Comparison of ENCODE assay signal across 16 cellular contexts in genomic region chr15:81225161-81225671, GRCh38. TPM values are rescaled to one million over a fixed set of nuclear protein-coding genes. Genes with fewer than 3 reads are reported as not detected.
DNase-seq lines count a peak whose midpoint lies in the region; TF ChIP-seq lines count a peak whose summit lies in the region.
"Had no signal": no experiment of that assay in that cellular context is flagged by ENCODE, and none has a peak within 500 bp of the region (broad histone marks: within the 10 kb centered on the region; RNA-seq: fewer than 3 reads in every experiment).

No MANE protein-coding gene starts in this region.

- DNase-seq in DMS 273 (lab: John Stamatoyannopoulos, UW; ENCODE audit: unreplicated experiment) (peak; percentile 8), DMS 273 treated with DMSO at 0.1 percent for 48 hours (lab: John Stamatoyannopoulos, UW) (no peak), fibroblast of the aortic adventitia (ENCODE audit: low read depth) (peak; percentile 16), mucosa of gallbladder (ENCODE audit: low spot score) (peak; percentile 25), transverse colon (peak; percentile 25), KBM-7 (no peak), H9 (no peak), endothelial cell (ENCODE audit: low spot score) (no peak)
- DNase-seq: activated CD4-positive, alpha-beta T cell treated with anti-CD3 and anti-CD28 coated beads, Interleukin-2, amount 10 ng/mL, durations not matched to agents 7 days and 5 days; activated T-cell treated with anti-CD3 and anti-CD28 coated beads, Interleukin-2, amount 50 U/mL, for 4 hours; CD8-positive, alpha-beta memory T cell; NCI-H1105; NCI-H510A treated with DMSO at 0.1 percent for 48 hours; stimulated activated CD4-positive, alpha-beta T cell treated with anti-CD3 and anti-CD28 coated beads, Interleukin-2, amount 100 ng/mL, for 48 hours; T1000 had no signal

- H3K4me3 Mint-ChIP-seq in H9 (no peak overlapping the region), endothelial cell (ENCODE audit: unreplicated experiment) (no peak overlapping the region)
- H3K4me3 Mint-ChIP-seq: activated CD4-positive, alpha-beta T cell treated with anti-CD3 and anti-CD28 coated beads, Interleukin-2, amount 10 ng/mL, durations not matched to agents 7 days and 5 days; activated T-cell treated with anti-CD3 and anti-CD28 coated beads, Interleukin-2, amount 50 U/mL, for 4 hours; CD8-positive, alpha-beta memory T cell had no signal

- TF ChIP-seq EP300 in transverse colon (IDR thresholded peaks at IDR 0.05; ENCODE audit: low read depth) = no peak

- H3T11ph ChIP-seq in H9 (ENCODE audit: low read length) = no peak overlapping the region

- no peak overlapping the region for H3K9ac ChIP-seq in H9 (ENCODE audit: extremely low read depth, insufficient read length, low read length)

- no peaks in the 10 kb centered on the region for H4K20me1 ChIP-seq in H9 (ENCODE audit: control insufficient read depth, insufficient read depth, insufficient read length)

- H4K5ac ChIP-seq in H9 (ENCODE audit: insufficient read length, low read depth, low read length) = no peak overlapping the region

- no peak overlapping the region for H2AFZ ChIP-seq in H9 (ENCODE audit: low read length)

- H2BK12ac ChIP-seq in H9 (ENCODE audit: insufficient read length, low read depth, low read length) = no peak overlapping the region

- H3K27me3 Mint-ChIP-seq in H9 (ENCODE audit: low read depth) (peaks cover 4% of the 10 kb centered on the region), endothelial cell (ENCODE audit: unreplicated experiment) (peaks cover 9% of the 10 kb centered on the region)
- H3K27me3 Mint-ChIP-seq: activated CD4-positive, alpha-beta T cell treated with anti-CD3 and anti-CD28 coated beads, Interleukin-2, amount 10 ng/mL, durations not matched to agents 7 days and 5 days had no signal

- H3K9me3 ChIP-seq in transverse colon (no peaks in the 10 kb centered on the region), H9 (ENCODE audit: control insufficient read depth, low read depth, low read length) (no peaks in the 10 kb centered on the region)

- H2BK15ac ChIP-seq in H9 (ENCODE audit: low read depth, low read length) = no peak overlapping the region; the same call in 1 of the 2 replicates

- H3K27ac ChIP-seq in transverse colon = peak overlapping the region in 1 of 4 donors; percentile 25
- no peak overlapping the region for H3K27ac ChIP-seq in H9 (ENCODE audit: insufficient read length, low read depth, low read length)
- H3K27ac ChIP-seq: 22Rv1 had no signal

- H3K4me3 ChIP-seq in fibroblast of the aortic adventitia (ENCODE audit: low read depth, low read length) (no peak overlapping the region), transverse colon (no peak overlapping the region)

- no peak overlapping the region for H2BK20ac ChIP-seq in H9 (ENCODE audit: low read depth, low read length, poor library complexity, severe bottlenecking)

- H3K36me3 Mint-ChIP-seq in H9 (ENCODE audit: insufficient read depth in 1 of 3, low read depth in 3 of 3) = no peaks in the 10 kb centered on the region
- peaks cover 13% of the 10 kb centered on the region for H3K36me3 Mint-ChIP-seq in endothelial cell (ENCODE audit: low read depth, unreplicated experiment)
- H3K36me3 Mint-ChIP-seq: CD8-positive, alpha-beta memory T cell had no signal

- in situ Hi-C loops in transverse colon (cut with MboI; ENCODE audit: low pct_ligation_motif_present in 1 of 4, low pct_unique_long_range_greater_than_20kb in 1 of 4, low sequenced_read_pairs in 3 of 4) (no loop called here), KBM-7 (cut with MboI; ENCODE audit: low pct_unique_long_range_greater_than_20kb, low sequenced_read_pairs) (no loop called here)

- no peaks in the 10 kb centered on the region for H3K4me1 ChIP-seq in transverse colon
- no peaks in the 10 kb centered on the region for H3K4me1 ChIP-seq in H9 (ENCODE audit: insufficient read depth, low read length)

- H3K27me3 ChIP-seq in transverse colon (no peaks in the 10 kb centered on the region), H9 (ENCODE audit: insufficient read depth, low read length) (no peaks in the 10 kb centered on the region)

- H3K14ac ChIP-seq in H9 (ENCODE audit: insufficient read depth, low read length) = no peak overlapping the region

- 82% methylated on average over 10 of the region's 10 CpGs; no CpG with 5 or more reads in 1 of the 2 donors for WGBS in transverse colon (ENCODE audit: low coverage in 1 of 2), 2 donors
- no CpG with 5 or more reads among the region's 10 CpGs for WGBS in H9 (ENCODE audit: extremely low coverage, insufficient read length, low lambda C conversion rate)

- H3K18ac ChIP-seq in H9 (ENCODE audit: insufficient read length, low read depth, low read length) = no peak overlapping the region

- no peak overlapping the region for H3K4me2 ChIP-seq in H9 (ENCODE audit: insufficient read depth, insufficient read length, low read length)

- H3K23ac ChIP-seq in H9 (ENCODE audit: insufficient read length, low read depth, low read length) = no peak overlapping the region

- H3K56ac ChIP-seq in H9 (ENCODE audit: insufficient read length, low read depth, low read length) = no peak overlapping the region

- H3K4ac ChIP-seq in H9 (ENCODE audit: low read depth, low read length) = no peak overlapping the region

- TF ChIP-seq POLR2A in transverse colon (IDR thresholded peaks at IDR 0.05) = no peak

- no peak overlapping the region for H2BK5ac ChIP-seq in H9 (ENCODE audit: insufficient read length, low read length)

- no peaks in the 10 kb centered on the region for H3K79me2 ChIP-seq in H9 (ENCODE audit: insufficient read depth, low read length)

- H3K9me3 Mint-ChIP-seq in H9 = no peaks in the 10 kb centered on the region
- no peaks in the 10 kb centered on the region for H3K9me3 Mint-ChIP-seq in endothelial cell (ENCODE audit: unreplicated experiment)
- H3K9me3 Mint-ChIP-seq: activated CD4-positive, alpha-beta T cell treated with anti-CD3 and anti-CD28 coated beads, Interleukin-2, amount 10 ng/mL, durations not matched to agents 7 days and 5 days; activated T-cell treated with anti-CD3 and anti-CD28 coated beads, Interleukin-2, amount 50 U/mL, for 4 hours had no signal

- no peak overlapping the region for H4K91ac ChIP-seq in H9 (ENCODE audit: insufficient read length, low read depth, low read length)

- H2AK5ac ChIP-seq in H9 (ENCODE audit: insufficient read length, low read length) = no peak overlapping the region

- H3K27ac Mint-ChIP-seq in H9 = no peak overlapping the region
- no peak overlapping the region for H3K27ac Mint-ChIP-seq in endothelial cell (ENCODE audit: unreplicated experiment)
- H3K27ac Mint-ChIP-seq: activated CD4-positive, alpha-beta T cell treated with anti-CD3 and anti-CD28 coated beads, Interleukin-2, amount 10 ng/mL, durations not matched to agents 7 days and 5 days; CD8-positive, alpha-beta memory T cell had no signal

- no peak overlapping the region for H4K8ac ChIP-seq in H9 (replicated peaks; ENCODE audit: insufficient read length, low read depth, low read length)

- intact Hi-C loops in transverse colon (cut with DNase I; ENCODE audit: low total_unique reads) = no loop called here

- TF ChIP-seq CTCF in fibroblast of the aortic adventitia (IDR thresholded peaks at IDR 0.05; ENCODE audit: insufficient read depth, low read length) (no peak), transverse colon (IDR thresholded peaks at IDR 0.05) (no peak), H9 (conservative IDR thresholded peaks at IDR 0.05) (no peak), endothelial cell (IDR thresholded peaks at IDR 0.05; ENCODE audit: unreplicated experiment) (no peak)

- H3K4me1 Mint-ChIP-seq in H9 = peaks cover 4 to 7% of the 10 kb centered on the region in 2 experiments
- H3K4me1 Mint-ChIP-seq in endothelial cell (ENCODE audit: unreplicated experiment) = peaks cover 10% of the 10 kb centered on the region
- H3K4me1 Mint-ChIP-seq: CD8-positive, alpha-beta memory T cell had no signal

- H3K23me2 ChIP-seq in H9 (ENCODE audit: insufficient read length, low read depth, low read length, poor library complexity, severe bottlenecking) = no peaks in the 10 kb centered on the region

- H3K36me3 ChIP-seq in transverse colon = no peaks in the 10 kb centered on the region

- no peak overlapping the region for H2BK120ac ChIP-seq in H9 (ENCODE audit: low read depth, low read length, poor library complexity, severe bottlenecking)

- no peaks in the 10 kb centered on the region for H3K79me1 ChIP-seq in H9 (ENCODE audit: insufficient read depth, low read depth, low read length, poor library complexity, severe bottlenecking)

RNA-seq across cellular contexts. Expression of gene IL16, which starts 28.5 kb away (rescaled TPM):
- total RNA-seq in fibroblast of the aortic adventitia (ENCODE audit: low replicate concordance) (0.65 and 1.4 TPM in 2 replicates), mucosa of gallbladder (16.5 TPM), transverse colon (10 to 100 TPM in 3 of 4 donors, 1 to 10 TPM in 1; 5.2 to 40.0 (median 22.3) TPM), H9 (2021) (0.18 and 0.28 TPM in 2 replicates), endothelial cell (ENCODE audit: unreplicated experiment) (29.6 TPM)

Comparison
In these comparisons a context has a peak if more than half of its experiments do, and no peak if none do; other contexts are left out.
1. DNase-seq: peak in DMS 273 (single experiment), fibroblast of the aortic adventitia (single experiment), mucosa of gallbladder (single experiment) and transverse colon (single experiment); none in DMS 273 treated with DMSO at 0.1 percent for 48 hours (single experiment), KBM-7 (single experiment), H9 (single experiment) and endothelial cell (single experiment).